In genomic region chr5:163434410-163434866, GRCh38 we compare ENCODE assay signal across 1 cellular context.
TF ChIP-seq lines count a peak whose summit lies in the region.

No MANE protein-coding gene starts in this region.

TF ChIP-seq in K562, 482 proteins besides CTCF, POLR2A, EP300 and RAD21 (continued from another document):
- TF ChIP-seq AFF1 (IDR thresholded peaks at IDR 0.05; ENCODE audit: low read depth in 1 of 2, partially characterized antibody in 2 of 2) (peak in 1 of 2 experiments; percentile 41), ZNF512 (tag; IDR thresholded peaks at IDR 0.05) (no peak), CBFA2T3 (IDR thresholded peaks at IDR 0.05) (peak; percentile 74), BRD9 (IDR thresholded peaks at IDR 0.05; ENCODE audit: low read depth, partially characterized antibody) (no peak)
